Comparison of ENCODE assay signal across 25 cellular contexts in the genomic region with DNA sequence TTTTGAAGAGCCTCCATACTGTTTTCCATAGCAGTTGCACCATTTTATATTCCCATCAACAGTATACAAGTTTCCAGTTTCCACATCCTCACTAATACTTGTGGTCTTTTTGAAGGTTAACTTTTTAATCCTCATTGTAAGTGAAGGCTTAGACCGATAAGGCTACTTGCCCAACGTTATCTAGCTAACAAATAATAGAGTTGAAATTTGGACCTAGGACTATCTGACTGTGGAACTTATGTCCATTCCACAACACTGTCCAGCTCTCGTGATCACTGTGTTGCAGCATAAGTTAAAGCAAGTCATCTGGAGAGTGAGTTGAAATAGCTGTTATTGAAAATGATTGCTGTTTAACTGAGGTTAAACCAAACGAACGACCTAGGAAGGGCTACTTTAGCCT.
"Had no signal": no experiment of that assay in that cellular context is flagged by ENCODE, and none has a peak within 500 bp of the region (broad histone marks: within the 10 kb centered on the region; RNA-seq: fewer than 3 reads in every experiment).

No MANE protein-coding gene starts in this region.

- H3K36me3 ChIP-seq: neural progenitor cell, ovary, stomach, thoracic aorta, thyroid gland, tibial nerve, upper lobe of left lung, vagina had no signal

- H3K9ac ChIP-seq: neural progenitor cell, parathyroid adenoma had no signal

- H3K4me1 ChIP-seq: neural progenitor cell, parathyroid adenoma, psoas muscle, thyroid gland, tibial nerve, upper lobe of left lung, vagina had no signal

- H3K9me3 ChIP-seq: ovary, psoas muscle, stomach, thoracic aorta, thyroid gland, tibial nerve, upper lobe of left lung, vagina had no signal

- H3K79me2 ChIP-seq: parathyroid adenoma had no signal

- H3K27ac ChIP-seq: neural progenitor cell, ovary, parathyroid adenoma, psoas muscle, skin epidermis, stomach, thoracic aorta, thyroid gland, tibial nerve, upper lobe of left lung, vagina had no signal

- H2AFZ ChIP-seq: neural progenitor cell, parathyroid adenoma had no signal

- DNase-seq: natural killer cell; occipital lobe; ovary; posterior cingulate gyrus; psoas muscle; right cardiac atrium; stimulated activated CD4-positive, alpha-beta T cell treated with anti-CD3 and anti-CD28 coated beads, Interleukin-15, amount 100 ng/mL, for 24 hours; stimulated activated CD4-positive, alpha-beta T cell treated with anti-CD3 and anti-CD28 coated beads, Interleukin-2, amount 100 ng/mL, for 24 hours; stimulated activated CD4-positive, alpha-beta T cell treated with anti-CD3 and anti-CD28 coated beads, Interleukin-2, amount 100 ng/mL, for 48 hours; stimulated activated CD4-positive, alpha-beta T cell treated with anti-CD3 and anti-CD28 coated beads, Interleukin-4, amount 100 ng/mL, for 24 hours; stimulated activated naive B cell treated with anti-CD40 and anti-IgM and Interleukin-4, amounts not matched to agents 10 μg/mL and 1 μg/mL and 100 μg/mL, for 72 hours; stimulated activated naive CD4-positive, alpha-beta T cell treated with Interleukin-2 at 50 U/mL for 16 hours; stomach; thyroid gland; trophoblast cell; upper lobe of left lung had no signal

- H3K4me3 ChIP-seq: neural progenitor cell, ovary, psoas muscle, skin epidermis, stomach, thoracic aorta, thyroid gland, tibial nerve, upper lobe of left lung, vagina had no signal

- ATAC-seq: natural killer cell; psoas muscle; right cardiac atrium; sciatic nerve; stimulated activated effector memory CD8-positive, alpha-beta T cell treated with anti-CD3 and anti-CD28 coated beads, Interleukin-12 subunit alpha, Interleukin-12 subunit beta, amount 100 ng/mL, for 72 hours; stimulated activated naive B cell treated with anti-CD40 and anti-IgM and Interleukin-4, amounts not matched to agents 10 μg/mL and 1 μg/mL and 100 μg/mL, for 72 hours had no signal

- H3K4me2 ChIP-seq: neural progenitor cell had no signal

- FAIRE-seq: urothelium cell line had no signal

- H3K27me3 ChIP-seq: neural progenitor cell, ovary, stomach, thyroid gland, upper lobe of left lung, vagina had no signal
